1 cellular context compared by ENCODE assay signal in the genomic region with DNA sequence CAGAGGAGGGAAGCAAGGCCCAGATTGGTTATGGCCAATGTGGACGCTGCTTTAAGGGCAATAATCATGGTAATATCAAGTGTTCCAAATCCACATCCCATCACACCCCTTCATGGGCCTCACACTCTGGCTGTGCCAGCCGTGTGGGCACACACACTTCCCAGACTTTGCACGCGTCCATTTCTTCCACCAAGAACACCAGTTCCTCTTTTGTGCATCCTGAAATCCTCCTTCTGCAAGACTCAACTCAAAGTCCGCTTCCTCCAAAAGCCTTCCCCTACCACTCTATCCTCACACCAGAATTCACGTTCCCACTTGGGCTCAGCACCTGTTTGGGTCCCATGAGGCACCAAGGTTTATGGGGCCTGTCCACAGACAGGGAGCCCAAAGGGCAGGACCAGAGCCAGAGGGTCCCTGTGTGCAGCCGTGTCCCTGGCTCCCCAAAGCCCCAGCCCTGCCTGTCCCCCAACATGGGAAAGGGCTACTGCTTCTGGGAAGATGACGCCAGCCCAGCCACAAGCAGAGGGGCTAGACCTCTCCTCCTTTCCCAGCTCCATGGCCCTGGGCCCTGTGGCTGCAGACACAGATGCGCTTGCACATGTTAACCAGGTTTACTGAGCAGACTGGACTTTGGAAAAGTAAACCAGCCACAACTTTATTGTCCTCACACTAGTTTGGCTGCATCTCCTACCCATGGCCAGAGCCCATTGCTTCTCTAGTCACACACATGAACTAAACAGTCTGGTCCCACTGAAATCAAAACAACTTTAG.
A peak's percentile ranks its signal among the peaks of the same experiment; 100 is the strongest.
TF ChIP-seq lines count a peak whose summit lies in the region.

No MANE protein-coding gene starts in this region.

TF ChIP-seq in HepG2, 621 proteins besides CTCF, POLR2A, EP300 and RAD21 (continued from another document and continues in another):
- no peak for TF ChIP-seq TAF15 (IDR thresholded peaks at IDR 0.05; ENCODE audit: low read depth, low read length, poor library complexity, severe bottlenecking)
- no peak for TF ChIP-seq ZNF75D (CRISPR knock-in tag; IDR thresholded peaks at IDR 0.05; ENCODE audit: borderline replicate concordance)
- TF ChIP-seq ZNF546 (CRISPR knock-in tag; conservative IDR thresholded peaks at IDR 0.05) = 0 out of 2 replicates have a peak, but pooled peaks have one; percentile 36
- peak; percentile 39 for TF ChIP-seq TEAD3 (CRISPR knock-in tag; optimal IDR thresholded peaks at IDR 0.05; ENCODE audit: borderline replicate concordance)
- TF ChIP-seq ZNF121 (CRISPR knock-in tag; IDR thresholded peaks at IDR 0.05) = 0 out of 2 replicates have a peak, but pooled peaks have one; percentile 34
- TF ChIP-seq, protein P1, sequence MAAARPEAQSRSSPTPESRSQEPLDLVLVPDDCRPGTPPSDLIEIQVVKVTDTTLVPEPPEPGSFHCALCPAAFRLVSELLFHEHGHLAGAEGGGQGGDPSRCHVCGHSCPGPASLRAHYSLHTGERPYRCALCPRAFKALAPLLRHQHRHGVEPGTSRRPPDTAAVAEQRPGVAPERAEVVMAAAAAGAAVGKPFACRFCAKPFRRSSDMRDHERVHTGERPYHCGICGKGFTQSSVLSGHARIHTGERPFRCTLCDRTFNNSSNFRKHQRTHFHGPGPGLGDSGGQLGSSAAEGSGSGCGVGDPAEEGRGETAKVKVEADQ (CRISPR knock-in tag; IDR thresholded peaks at IDR 0.05; ENCODE audit: borderline replicate concordance) = no peak
- peak; percentile 41; the same call in 1 of the 2 replicates for TF ChIP-seq PITX1 (CRISPR knock-in tag; IDR thresholded peaks at IDR 0.05)
- TF ChIP-seq NFKB2 (CRISPR knock-in tag; IDR thresholded peaks at IDR 0.05; ENCODE audit: borderline replicate concordance) = peak; percentile 37; the same call in 1 of the 2 replicates
- TF ChIP-seq, protein P2, sequence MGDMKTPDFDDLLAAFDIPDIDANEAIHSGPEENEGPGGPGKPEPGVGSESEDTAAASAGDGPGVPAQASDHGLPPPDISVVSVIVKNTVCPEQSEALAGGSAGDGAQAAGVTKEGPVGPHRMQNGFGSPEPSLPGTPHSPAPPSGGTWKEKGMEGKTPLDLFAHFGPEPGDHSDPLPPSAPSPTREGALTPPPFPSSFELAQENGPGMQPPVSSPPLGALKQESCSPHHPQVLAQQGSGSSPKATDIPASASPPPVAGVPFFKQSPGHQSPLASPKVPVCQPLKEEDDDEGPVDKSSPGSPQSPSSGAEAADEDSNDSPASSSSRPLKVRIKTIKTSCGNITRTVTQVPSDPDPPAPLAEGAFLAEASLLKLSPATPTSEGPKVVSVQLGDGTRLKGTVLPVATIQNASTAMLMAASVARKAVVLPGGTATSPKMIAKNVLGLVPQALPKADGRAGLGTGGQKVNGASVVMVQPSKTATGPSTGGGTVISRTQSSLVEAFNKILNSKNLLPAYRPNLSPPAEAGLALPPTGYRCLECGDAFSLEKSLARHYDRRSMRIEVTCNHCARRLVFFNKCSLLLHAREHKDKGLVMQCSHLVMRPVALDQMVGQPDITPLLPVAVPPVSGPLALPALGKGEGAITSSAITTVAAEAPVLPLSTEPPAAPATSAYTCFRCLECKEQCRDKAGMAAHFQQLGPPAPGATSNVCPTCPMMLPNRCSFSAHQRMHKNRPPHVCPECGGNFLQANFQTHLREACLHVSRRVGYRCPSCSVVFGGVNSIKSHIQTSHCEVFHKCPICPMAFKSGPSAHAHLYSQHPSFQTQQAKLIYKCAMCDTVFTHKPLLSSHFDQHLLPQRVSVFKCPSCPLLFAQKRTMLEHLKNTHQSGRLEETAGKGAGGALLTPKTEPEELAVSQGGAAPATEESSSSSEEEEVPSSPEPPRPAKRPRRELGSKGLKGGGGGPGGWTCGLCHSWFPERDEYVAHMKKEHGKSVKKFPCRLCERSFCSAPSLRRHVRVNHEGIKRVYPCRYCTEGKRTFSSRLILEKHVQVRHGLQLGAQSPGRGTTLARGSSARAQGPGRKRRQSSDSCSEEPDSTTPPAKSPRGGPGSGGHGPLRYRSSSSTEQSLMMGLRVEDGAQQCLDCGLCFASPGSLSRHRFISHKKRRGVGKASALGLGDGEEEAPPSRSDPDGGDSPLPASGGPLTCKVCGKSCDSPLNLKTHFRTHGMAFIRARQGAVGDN (CRISPR knock-in tag; IDR thresholded peaks at IDR 0.05) = peak; percentile 71
- TF ChIP-seq SNRNP70 (IDR thresholded peaks at IDR 0.05; ENCODE audit: low read depth, low read length) = no peak
- peak; percentile 42; the same call in 1 of the 2 replicates for TF ChIP-seq SPEN (CRISPR knock-in tag; IDR thresholded peaks at IDR 0.05; ENCODE audit: low read depth)
- TF ChIP-seq RORA (CRISPR knock-in tag; IDR thresholded peaks at IDR 0.05) = no peak
- TF ChIP-seq ERF (CRISPR knock-in tag; IDR thresholded peaks at IDR 0.05) = peak; percentile 57; the same call in 1 of the 2 replicates
- no peak for TF ChIP-seq HMG20B (CRISPR knock-in tag; conservative IDR thresholded peaks at IDR 0.05)
- TF ChIP-seq, protein P3, sequence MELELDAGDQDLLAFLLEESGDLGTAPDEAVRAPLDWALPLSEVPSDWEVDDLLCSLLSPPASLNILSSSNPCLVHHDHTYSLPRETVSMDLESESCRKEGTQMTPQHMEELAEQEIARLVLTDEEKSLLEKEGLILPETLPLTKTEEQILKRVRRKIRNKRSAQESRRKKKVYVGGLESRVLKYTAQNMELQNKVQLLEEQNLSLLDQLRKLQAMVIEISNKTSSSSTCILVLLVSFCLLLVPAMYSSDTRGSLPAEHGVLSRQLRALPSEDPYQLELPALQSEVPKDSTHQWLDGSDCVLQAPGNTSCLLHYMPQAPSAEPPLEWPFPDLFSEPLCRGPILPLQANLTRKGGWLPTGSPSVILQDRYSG (CRISPR knock-in tag; IDR thresholded peaks at IDR 0.05) = 0 out of 2 replicates have a peak, but pooled peaks have one; percentile 34
- TF ChIP-seq ZFP36 (IDR thresholded peaks at IDR 0.05; ENCODE audit: borderline replicate concordance, low read depth, low read length, partially characterized antibody) = no peak
- TF ChIP-seq CBX5 (CRISPR knock-in tag; IDR thresholded peaks at IDR 0.05; ENCODE audit: borderline replicate concordance) = 0 out of 2 replicates have a peak, but pooled peaks have one; percentile 24
- no peak for TF ChIP-seq ZNF703 (CRISPR knock-in tag; IDR thresholded peaks at IDR 0.05; ENCODE audit: borderline replicate concordance)
- peak; percentile 52; the same call in 1 of the 2 replicates for TF ChIP-seq ZFY (CRISPR knock-in tag; IDR thresholded peaks at IDR 0.05)
- TF ChIP-seq, protein P4, sequence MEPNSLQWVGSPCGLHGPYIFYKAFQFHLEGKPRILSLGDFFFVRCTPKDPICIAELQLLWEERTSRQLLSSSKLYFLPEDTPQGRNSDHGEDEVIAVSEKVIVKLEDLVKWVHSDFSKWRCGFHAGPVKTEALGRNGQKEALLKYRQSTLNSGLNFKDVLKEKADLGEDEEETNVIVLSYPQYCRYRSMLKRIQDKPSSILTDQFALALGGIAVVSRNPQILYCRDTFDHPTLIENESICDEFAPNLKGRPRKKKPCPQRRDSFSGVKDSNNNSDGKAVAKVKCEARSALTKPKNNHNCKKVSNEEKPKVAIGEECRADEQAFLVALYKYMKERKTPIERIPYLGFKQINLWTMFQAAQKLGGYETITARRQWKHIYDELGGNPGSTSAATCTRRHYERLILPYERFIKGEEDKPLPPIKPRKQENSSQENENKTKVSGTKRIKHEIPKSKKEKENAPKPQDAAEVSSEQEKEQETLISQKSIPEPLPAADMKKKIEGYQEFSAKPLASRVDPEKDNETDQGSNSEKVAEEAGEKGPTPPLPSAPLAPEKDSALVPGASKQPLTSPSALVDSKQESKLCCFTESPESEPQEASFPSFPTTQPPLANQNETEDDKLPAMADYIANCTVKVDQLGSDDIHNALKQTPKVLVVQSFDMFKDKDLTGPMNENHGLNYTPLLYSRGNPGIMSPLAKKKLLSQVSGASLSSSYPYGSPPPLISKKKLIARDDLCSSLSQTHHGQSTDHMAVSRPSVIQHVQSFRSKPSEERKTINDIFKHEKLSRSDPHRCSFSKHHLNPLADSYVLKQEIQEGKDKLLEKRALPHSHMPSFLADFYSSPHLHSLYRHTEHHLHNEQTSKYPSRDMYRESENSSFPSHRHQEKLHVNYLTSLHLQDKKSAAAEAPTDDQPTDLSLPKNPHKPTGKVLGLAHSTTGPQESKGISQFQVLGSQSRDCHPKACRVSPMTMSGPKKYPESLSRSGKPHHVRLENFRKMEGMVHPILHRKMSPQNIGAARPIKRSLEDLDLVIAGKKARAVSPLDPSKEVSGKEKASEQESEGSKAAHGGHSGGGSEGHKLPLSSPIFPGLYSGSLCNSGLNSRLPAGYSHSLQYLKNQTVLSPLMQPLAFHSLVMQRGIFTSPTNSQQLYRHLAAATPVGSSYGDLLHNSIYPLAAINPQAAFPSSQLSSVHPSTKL (CRISPR knock-in tag; IDR thresholded peaks at IDR 0.05) = peak; percentile 66
- TF ChIP-seq ZBTB7A (CRISPR knock-in tag; IDR thresholded peaks at IDR 0.05) = 0 out of 2 replicates have a peak, but pooled peaks have one; percentile 34
- TF ChIP-seq XBP1 (CRISPR knock-in tag; IDR thresholded peaks at IDR 0.05) = no peak
- TF ChIP-seq CCAR2 (optimal IDR thresholded peaks at IDR 0.05; ENCODE audit: low read depth, low read length) = no peak
- TF ChIP-seq SOX6 (IDR thresholded peaks at IDR 0.05) = no peak
- peak; percentile 79 for TF ChIP-seq SOX6 (CRISPR knock-in tag; IDR thresholded peaks at IDR 0.05)
- TF ChIP-seq DNMT3B (CRISPR knock-in tag; conservative IDR thresholded peaks at IDR 0.05) = no peak
- TF ChIP-seq KDM4B (CRISPR knock-in tag; IDR thresholded peaks at IDR 0.05) = 0 out of 2 replicates have a peak, but pooled peaks have one; percentile 60
- TF ChIP-seq DR1 (CRISPR knock-in tag; IDR thresholded peaks at IDR 0.05) = no peak
- peak; percentile 83; the same call in 1 of the 2 replicates for TF ChIP-seq SOX5 (CRISPR knock-in tag; IDR thresholded peaks at IDR 0.05; ENCODE audit: borderline replicate concordance)
- TF ChIP-seq, protein P5, sequence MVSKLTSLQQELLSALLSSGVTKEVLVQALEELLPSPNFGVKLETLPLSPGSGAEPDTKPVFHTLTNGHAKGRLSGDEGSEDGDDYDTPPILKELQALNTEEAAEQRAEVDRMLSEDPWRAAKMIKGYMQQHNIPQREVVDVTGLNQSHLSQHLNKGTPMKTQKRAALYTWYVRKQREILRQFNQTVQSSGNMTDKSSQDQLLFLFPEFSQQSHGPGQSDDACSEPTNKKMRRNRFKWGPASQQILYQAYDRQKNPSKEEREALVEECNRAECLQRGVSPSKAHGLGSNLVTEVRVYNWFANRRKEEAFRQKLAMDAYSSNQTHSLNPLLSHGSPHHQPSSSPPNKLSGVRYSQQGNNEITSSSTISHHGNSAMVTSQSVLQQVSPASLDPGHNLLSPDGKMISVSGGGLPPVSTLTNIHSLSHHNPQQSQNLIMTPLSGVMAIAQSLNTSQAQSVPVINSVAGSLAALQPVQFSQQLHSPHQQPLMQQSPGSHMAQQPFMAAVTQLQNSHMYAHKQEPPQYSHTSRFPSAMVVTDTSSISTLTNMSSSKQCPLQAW (CRISPR knock-in tag; IDR thresholded peaks at IDR 0.05) = peak; percentile 55; the same call in 1 of the 2 replicates
- TF ChIP-seq, protein P6, sequence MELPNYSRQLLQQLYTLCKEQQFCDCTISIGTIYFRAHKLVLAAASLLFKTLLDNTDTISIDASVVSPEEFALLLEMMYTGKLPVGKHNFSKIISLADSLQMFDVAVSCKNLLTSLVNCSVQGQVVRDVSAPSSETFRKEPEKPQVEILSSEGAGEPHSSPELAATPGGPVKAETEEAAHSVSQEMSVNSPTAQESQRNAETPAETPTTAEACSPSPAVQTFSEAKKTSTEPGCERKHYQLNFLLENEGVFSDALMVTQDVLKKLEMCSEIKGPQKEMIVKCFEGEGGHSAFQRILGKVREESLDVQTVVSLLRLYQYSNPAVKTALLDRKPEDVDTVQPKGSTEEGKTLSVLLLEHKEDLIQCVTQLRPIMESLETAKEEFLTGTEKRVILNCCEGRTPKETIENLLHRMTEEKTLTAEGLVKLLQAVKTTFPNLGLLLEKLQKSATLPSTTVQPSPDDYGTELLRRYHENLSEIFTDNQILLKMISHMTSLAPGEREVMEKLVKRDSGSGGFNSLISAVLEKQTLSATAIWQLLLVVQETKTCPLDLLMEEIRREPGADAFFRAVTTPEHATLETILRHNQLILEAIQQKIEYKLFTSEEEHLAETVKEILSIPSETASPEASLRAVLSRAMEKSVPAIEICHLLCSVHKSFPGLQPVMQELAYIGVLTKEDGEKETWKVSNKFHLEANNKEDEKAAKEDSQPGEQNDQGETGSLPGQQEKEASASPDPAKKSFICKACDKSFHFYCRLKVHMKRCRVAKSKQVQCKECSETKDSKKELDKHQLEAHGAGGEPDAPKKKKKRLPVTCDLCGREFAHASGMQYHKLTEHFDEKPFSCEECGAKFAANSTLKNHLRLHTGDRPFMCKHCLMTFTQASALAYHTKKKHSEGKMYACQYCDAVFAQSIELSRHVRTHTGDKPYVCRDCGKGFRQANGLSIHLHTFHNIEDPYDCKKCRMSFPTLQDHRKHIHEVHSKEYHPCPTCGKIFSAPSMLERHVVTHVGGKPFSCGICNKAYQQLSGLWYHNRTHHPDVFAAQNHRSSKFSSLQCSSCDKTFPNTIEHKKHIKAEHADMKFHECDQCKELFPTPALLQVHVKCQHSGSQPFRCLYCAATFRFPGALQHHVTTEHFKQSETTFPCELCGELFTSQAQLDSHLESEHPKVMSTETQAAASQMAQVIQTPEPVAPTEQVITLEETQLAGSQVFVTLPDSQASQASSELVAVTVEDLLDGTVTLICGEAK (IDR thresholded peaks at IDR 0.05) = peak; percentile 99
- TF ChIP-seq, protein P6 (CRISPR knock-in tag; IDR thresholded peaks at IDR 0.05) = peak; percentile 100
- peak; percentile 36; the same call in 1 of the 2 replicates for TF ChIP-seq ZNF124 (CRISPR knock-in tag; IDR thresholded peaks at IDR 0.05)
- TF ChIP-seq, protein P7, sequence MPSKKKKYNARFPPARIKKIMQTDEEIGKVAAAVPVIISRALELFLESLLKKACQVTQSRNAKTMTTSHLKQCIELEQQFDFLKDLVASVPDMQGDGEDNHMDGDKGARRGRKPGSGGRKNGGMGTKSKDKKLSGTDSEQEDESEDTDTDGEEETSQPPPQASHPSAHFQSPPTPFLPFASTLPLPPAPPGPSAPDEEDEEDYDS (CRISPR knock-in tag; IDR thresholded peaks at IDR 0.05) = 0 out of 2 replicates have a peak, but pooled peaks have one; percentile 46
